ENCODE assay signal across 18 cellular contexts in the genomic region with DNA sequence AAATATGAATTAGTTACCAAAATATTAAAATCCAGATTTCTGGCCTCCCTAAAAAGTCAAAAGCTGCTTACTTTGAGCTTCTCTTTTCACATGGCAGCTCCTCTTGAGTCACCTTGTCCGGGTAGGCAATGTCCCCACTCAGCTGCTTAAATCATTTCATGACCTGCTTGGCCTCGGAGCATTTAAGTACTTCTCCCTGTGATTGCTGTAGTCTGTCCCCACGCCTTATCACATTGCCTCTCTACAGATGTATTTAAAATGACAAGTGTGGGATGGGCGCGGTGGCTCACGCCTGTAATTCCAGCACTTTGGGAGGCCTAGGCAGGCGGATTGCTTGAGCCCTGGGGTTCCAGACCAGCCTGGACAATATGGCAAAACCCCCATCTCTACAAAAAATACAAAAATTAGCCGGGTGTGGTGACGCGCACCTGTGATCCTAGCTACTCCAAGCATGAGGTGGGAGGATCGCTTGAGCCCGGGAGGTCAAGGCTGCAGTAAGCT. TPM values are rescaled to one million over a fixed set of nuclear protein-coding genes. Genes with fewer than 3 reads are reported as not detected.
DNase-seq lines count a peak whose midpoint lies in the region; TF ChIP-seq lines count a peak whose summit lies in the region.
"Had no signal": no experiment of that assay in that cellular context is flagged by ENCODE, and none has a peak within 500 bp of the region (broad histone marks: within the 10 kb centered on the region; RNA-seq: fewer than 3 reads in every experiment).

No MANE protein-coding gene starts in this region.

- H3K14ac ChIP-seq in H9 (ENCODE audit: insufficient read depth, low read length) = no peak overlapping the region

- H2BK5ac ChIP-seq in H9 (ENCODE audit: insufficient read length, low read length) = no peak overlapping the region

- H3K27me3 ChIP-seq in H9 (ENCODE audit: insufficient read depth, low read length) (no peaks in the 10 kb centered on the region), SU-DHL-6 (ENCODE audit: low read length) (no peaks in the 10 kb centered on the region)
- H3K27me3 ChIP-seq: foreskin keratinocyte, MG63 had no signal

- no peak overlapping the region for H2BK20ac ChIP-seq in H9 (ENCODE audit: low read depth, low read length, poor library complexity, severe bottlenecking)

- H3K36me3 Mint-ChIP-seq in H9 (ENCODE audit: insufficient read depth in 1 of 3, low read depth in 3 of 3) = peaks cover 0 to 8% (median 0%) of the 10 kb centered on the region in 3 experiments; a peak in 2 of 7 replicates
- H3K36me3 Mint-ChIP-seq: activated naive CD8-positive, alpha-beta T cell had no signal

- H3K9me2 ChIP-seq in SU-DHL-6 (replicated peaks; ENCODE audit: insufficient read depth, low read length) = no peaks in the 10 kb centered on the region

- H3K4me1 Mint-ChIP-seq in H9 = peaks cover 27 to 42% of the 10 kb centered on the region in 2 experiments

- H3T11ph ChIP-seq in H9 (ENCODE audit: low read length) = no peak overlapping the region

- H2BK15ac ChIP-seq in H9 (ENCODE audit: low read depth, low read length) = no peak overlapping the region

- H4K8ac ChIP-seq in H9 (replicated peaks; ENCODE audit: insufficient read length, low read depth, low read length) = no peak overlapping the region

- peaks cover 20% of the 10 kb centered on the region for H3F3A ChIP-seq in SU-DHL-6 (ENCODE audit: insufficient read depth)

- H3K23ac ChIP-seq in H9 (ENCODE audit: insufficient read length, low read depth, low read length) = no peak overlapping the region

- peak overlapping the region; percentile 86 for H2AK5ac ChIP-seq in H9 (ENCODE audit: insufficient read length, low read length)

- H3K27ac ChIP-seq in H9 (ENCODE audit: insufficient read length, low read depth, low read length) = peak overlapping the region; percentile 84
- H3K27ac ChIP-seq in SU-DHL-6 (ENCODE audit: low read depth, low read length) = no peak overlapping the region
- H3K27ac ChIP-seq in substantia nigra (ENCODE audit: low read depth, low read length, poor library complexity, severe bottlenecking) = no peak overlapping the region
- H3K27ac ChIP-seq: foreskin keratinocyte had no signal

- no peaks in the 10 kb centered on the region; the same call in 1 of the 2 replicates for H3K4me1 ChIP-seq in H9 (ENCODE audit: insufficient read depth, low read length)

- no peak overlapping the region for H3K18ac ChIP-seq in H9 (ENCODE audit: insufficient read length, low read depth, low read length)

- H3K4me2 ChIP-seq in H9 (ENCODE audit: insufficient read depth, insufficient read length, low read length) = peak overlapping the region; percentile 68
- H3K4me2 ChIP-seq in SU-DHL-6 (ENCODE audit: low read depth, low read length, poor library complexity, severe bottlenecking) = no peak overlapping the region

- peak overlapping the region; percentile 49 for H3K9ac ChIP-seq in H9 (ENCODE audit: extremely low read depth, insufficient read length, low read length)
- H3K9ac ChIP-seq in SU-DHL-6 (ENCODE audit: low read length) = peak overlapping the region; percentile 82; the same call in 1 of the 2 replicates

- peaks cover 8% of the 10 kb centered on the region for H3K23me2 ChIP-seq in H9 (ENCODE audit: insufficient read length, low read depth, low read length, poor library complexity, severe bottlenecking)

- H3K9me3 ChIP-seq in H9 (ENCODE audit: control insufficient read depth, low read depth, low read length) (no peaks in the 10 kb centered on the region), SU-DHL-6 (ENCODE audit: insufficient read depth, low read length) (no peaks in the 10 kb centered on the region)
- H3K9me3 ChIP-seq: MG63 had no signal

- H3K27me3 Mint-ChIP-seq in H9 (ENCODE audit: low read depth) = peaks cover 3% of the 10 kb centered on the region

- H3K4ac ChIP-seq in H9 (ENCODE audit: low read depth, low read length) = no peak overlapping the region

- intact Hi-C loops in posterior vena cava (cut with DNase I) = no loop called here

- no CpG with 5 or more reads among the region's 12 CpGs for WGBS in H9 (ENCODE audit: extremely low coverage, insufficient read length, low lambda C conversion rate)

- no peak overlapping the region for H2AFZ ChIP-seq in H9 (ENCODE audit: low read length)
- H2AFZ ChIP-seq in SU-DHL-6 (ENCODE audit: low read depth, low read length, severe bottlenecking) = no peak overlapping the region

- no peak overlapping the region for H4K91ac ChIP-seq in H9 (ENCODE audit: insufficient read length, low read depth, low read length)

- H3K4me3 ChIP-seq in SU-DHL-6 (ENCODE audit: insufficient read depth, low read length, poor library complexity, severe bottlenecking) (no peak overlapping the region), iPS-11a (ENCODE audit: low read depth, low read length) (peak overlapping the region; percentile 1)

- no peak overlapping the region for H2BK120ac ChIP-seq in H9 (ENCODE audit: low read depth, low read length, poor library complexity, severe bottlenecking)

- no peaks in the 10 kb centered on the region for H3K79me1 ChIP-seq in H9 (ENCODE audit: insufficient read depth, low read depth, low read length, poor library complexity, severe bottlenecking)

- H3K9me3 Mint-ChIP-seq in H9 = peaks cover 0 to 7% of the 10 kb centered on the region in 2 experiments; a peak in 3 of 5 replicates
- H3K9me3 Mint-ChIP-seq: central memory CD8-positive, alpha-beta T cell had no signal

- peak overlapping the region; percentile 84 to 97 for H3K4me3 Mint-ChIP-seq in H9

- no peak overlapping the region for H3K56ac ChIP-seq in H9 (ENCODE audit: insufficient read length, low read depth, low read length)

- H3K79me2 ChIP-seq in H9 (ENCODE audit: insufficient read depth, low read length) (peaks cover 23% of the 10 kb centered on the region; the same call in 1 of the 2 replicates), SU-DHL-6 (ENCODE audit: insufficient read depth, low read length) (peaks cover 31% of the 10 kb centered on the region)

- H4K5ac ChIP-seq in H9 (ENCODE audit: insufficient read length, low read depth, low read length) = no peak overlapping the region

- H3K27ac Mint-ChIP-seq in H9 = peak overlapping the region in 1 of 3 experiments; percentile 100; a peak in 3 of 7 replicates
- H3K27ac Mint-ChIP-seq: activated naive CD8-positive, alpha-beta T cell; CD14-positive monocyte had no signal

- DNase-seq in H9 (peak; percentile 40), posterior vena cava (ENCODE audit: low spot score) (peak; percentile 64), substantia nigra (lab: John Stamatoyannopoulos, UW) (no peak), NCI-H1436 (lab: John Stamatoyannopoulos, UW) (no peak), NCI-H2107 treated with DMSO at 0.1 percent for 48 hours (lab: John Stamatoyannopoulos, UW; ENCODE audit: unreplicated experiment) (no peak), NCI-H526 (lab: John Stamatoyannopoulos, UW) (no peak)
- DNase-seq: activated CD4-positive, CD25-positive, alpha-beta regulatory T cell treated with anti-CD3 and anti-CD28 coated beads, Interleukin-2, amount 50 U/mL, for 72 hours; foreskin keratinocyte; MG63; NCI-H2029; stimulated activated CD4-positive, alpha-beta T cell treated with anti-CD3 and anti-CD28 coated beads, Interleukin-15, amount 100 ng/mL, for 24 hours; T-helper 2 cell had no signal

- no peaks in the 10 kb centered on the region for H3K36me3 ChIP-seq in SU-DHL-6 (ENCODE audit: low read length)

- H2BK12ac ChIP-seq in H9 (ENCODE audit: insufficient read length, low read depth, low read length) = no peak overlapping the region

- no peaks in the 10 kb centered on the region for H4K20me1 ChIP-seq in H9 (ENCODE audit: control insufficient read depth, insufficient read depth, insufficient read length)
- H4K20me1 ChIP-seq in SU-DHL-6 (ENCODE audit: low read depth, low read length) = no peaks in the 10 kb centered on the region

- TF ChIP-seq CTCF in H9 (conservative IDR thresholded peaks at IDR 0.05) (no peak), SU-DHL-6 (IDR thresholded peaks at IDR 0.05; ENCODE audit: insufficient read depth, low read length, poor library complexity, severe bottlenecking) (no peak)

RNA-seq across cellular contexts. Expression of gene GJC1, which starts 1.2 kb away (rescaled TPM):
- total RNA-seq in H9 (2021) (114 and 119 TPM in 2 replicates), posterior vena cava (10 to 100 TPM; 30.4 to 80.8 TPM)
- total RNA-seq: mononuclear cell had no signal

RNA-seq across cellular contexts. Expression of gene HIGD1B, which starts 16.4 kb away (rescaled TPM):
- not detected in 2 replicates for total RNA-seq in H9 (2021)
- 1 to 10 TPM; 1.8 to 1.9 TPM for total RNA-seq in posterior vena cava
- total RNA-seq: foreskin keratinocyte, mononuclear cell had no signal

Comparison
In these comparisons a context has a peak if more than half of its experiments do, and no peak if none do; other contexts are left out.
1. DNase-seq: peak in H9 (single experiment) and posterior vena cava (single experiment); none in substantia nigra (0 of 49), NCI-H1436 (single experiment), NCI-H2107 treated with DMSO at 0.1 percent for 48 hours (single experiment) and NCI-H526 (0 of 2).